12 cellular contexts compared by ENCODE assay signal in the genomic region with DNA sequence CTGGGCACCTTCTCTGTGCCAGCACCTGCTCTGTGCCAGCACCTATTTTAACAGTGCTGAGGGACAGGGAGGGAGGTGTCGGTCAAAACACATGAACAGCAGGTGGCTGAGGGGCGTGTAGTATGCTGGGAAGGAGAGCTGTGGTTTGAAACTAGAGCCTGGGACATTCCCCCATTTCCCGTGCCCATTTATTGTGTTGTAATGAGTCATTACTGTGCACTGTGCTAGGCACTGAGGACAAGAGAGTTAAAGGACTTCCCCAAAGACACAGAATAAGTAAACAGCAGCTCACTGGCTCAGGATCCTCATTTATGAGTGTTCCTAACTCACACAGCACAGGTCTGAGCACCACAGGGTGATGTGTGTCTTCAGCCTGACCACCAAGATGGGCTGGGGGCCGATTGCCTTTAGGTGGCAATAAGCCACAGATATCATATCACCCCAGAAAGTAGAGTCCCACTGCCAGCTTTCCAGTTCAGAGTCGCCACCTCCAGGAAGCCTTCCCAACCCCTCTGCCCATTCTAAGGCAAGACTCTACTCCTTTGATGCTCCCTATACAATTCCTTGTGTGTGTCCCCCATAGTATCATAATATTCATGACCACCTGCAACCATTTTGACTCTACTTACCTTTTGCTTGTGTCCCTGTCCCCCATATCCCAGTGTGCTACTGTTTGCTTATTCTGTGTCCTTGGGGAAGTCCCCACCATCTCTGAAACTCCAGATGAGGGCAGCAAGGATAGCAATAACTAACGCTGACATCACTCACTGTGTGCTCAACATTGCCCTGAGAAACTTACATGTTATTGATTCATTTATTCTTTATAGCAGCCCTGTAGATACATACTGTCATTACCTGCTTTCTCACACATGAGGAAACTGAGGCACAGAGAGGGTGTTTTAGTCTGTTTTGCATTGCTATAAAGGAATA.
DNase-seq lines count a peak whose midpoint lies in the region; ATAC-seq and TF ChIP-seq lines count a peak whose summit lies in the region.
"Had no signal": no experiment of that assay in that cellular context is flagged by ENCODE, and none has a peak within 500 bp of the region (broad histone marks: within the 10 kb centered on the region; RNA-seq: fewer than 3 reads in every experiment).

No MANE protein-coding gene starts in this region.

- H3K27ac ChIP-seq in right atrium auricular region (no peak overlapping the region), PC-9 (no peak overlapping the region)

- H2AFZ ChIP-seq in PC-9, result no peak overlapping the region

- H3K4me1 ChIP-seq in right atrium auricular region (peaks cover 0 to 3% of the 10 kb centered on the region in 2 donors), HAP-1 (no peaks in the 10 kb centered on the region), PC-9 (replicated peaks; ENCODE audit: insufficient read depth) (no peaks in the 10 kb centered on the region)

- H3F3A ChIP-seq in PC-9 (ENCODE audit: insufficient read depth, low read depth), result peaks cover 9% of the 10 kb centered on the region; the same call in 1 of the 2 replicates

- H3K36me3 ChIP-seq in right atrium auricular region (no peaks in the 10 kb centered on the region), HAP-1 (replicated peaks) (no peaks in the 10 kb centered on the region), PC-9 (ENCODE audit: low read depth) (peaks cover 19% of the 10 kb centered on the region)

- DNase-seq in NCI-H2107 treated with DMSO at 0.1 percent for 48 hours (lab: John Stamatoyannopoulos, UW; ENCODE audit: unreplicated experiment) (peak; percentile 28), NCI-H2107 (lab: John Stamatoyannopoulos, UW) (no peak), GM19238 (ENCODE audit: insufficient read length, low spot score) (peak; percentile 33), right atrium auricular region (ENCODE audit: low spot score) (peak; percentile 44), HAP-1 (ENCODE audit: low spot score in 2 of 2) (no peak), PC-9 (no peak)
- DNase-seq: 8988T, activated gamma-delta T cell treated with Interleukin-2 at 50 U/mL for 16 hours, SIG-M5 had no signal

- no peaks in the 10 kb centered on the region for H4K20me1 ChIP-seq in PC-9 (ENCODE audit: insufficient read depth)

- no TSS peak for BruUV-seq in PC-9 (replicated peaks; lab: Mats Ljungman, UMichigan)

- H3K4me2 ChIP-seq in PC-9, result no peak overlapping the region

- CTCF ChIA-PET in PC-9 (lab: Charles Lee), result no interaction called here

- in situ Hi-C loops in HAP-1 (cut with MboI; ENCODE audit: low sequenced_read_pairs), result no loop called here

- no peaks in the 10 kb centered on the region for H3K27me3 ChIP-seq in right atrium auricular region
- no peaks in the 10 kb centered on the region for H3K27me3 ChIP-seq in HAP-1 (ENCODE audit: low read depth)
- no peaks in the 10 kb centered on the region for H3K27me3 ChIP-seq in PC-9 (ENCODE audit: insufficient read depth, low read depth)

- H3K79me2 ChIP-seq in PC-9 (ENCODE audit: low read depth), result peaks cover 17% of the 10 kb centered on the region

- H3K9me3 ChIP-seq in right atrium auricular region (no peaks in the 10 kb centered on the region), HAP-1 (no peaks in the 10 kb centered on the region), PC-9 (ENCODE audit: insufficient read depth, low read depth) (peaks cover 5% of the 10 kb centered on the region; the same call in 1 of the 2 replicates)

- ATAC-seq in HG02885 (IDR thresholded peaks at IDR 0.05; ENCODE audit: poor library complexity, unreplicated experiment) (peak; percentile 64), SK-N-SH treated with all-trans-retinoic acid at 6 μM for 48 hours (no peak)
- ATAC-seq: WTC11 had no signal

- 0 out of 2 replicates have a peak, but pooled peaks cover 3% of the 10 kb centered on the region for H3K9me2 ChIP-seq in PC-9 (ENCODE audit: insufficient read depth)

- TF ChIP-seq CTCF in right atrium auricular region (IDR thresholded peaks at IDR 0.05) (no peak), PC-9 (conservative IDR thresholded peaks at IDR 0.05) (no peak)

- POLR2A ChIA-PET in PC-9 (lab: Charles Lee; ENCODE audit: unreplicated experiment), result no interaction called here

- intact Hi-C loops in PC-9 (cut with micrococcal nuclease; ENCODE audit: unreplicated experiment), result no loop called here

- H3K4me3 ChIP-seq in right atrium auricular region, result no peak overlapping the region
- H3K4me3 ChIP-seq in HAP-1, result no peak overlapping the region
- H3K4me3 ChIP-seq in PC-9, result no peak overlapping the region

TF ChIP-seq in SK-N-SH treated with all-trans-retinoic acid at 6 μM for 48 hours, 23 proteins besides CTCF, POLR2A, EP300 and RAD21 (continues in another document):
- no peak for TF ChIP-seq ISL1 (CRISPR knock-in tag; IDR thresholded peaks at IDR 0.05)
- TF ChIP-seq ZFP30 (CRISPR knock-in tag; IDR thresholded peaks at IDR 0.05), result no peak
- no peak for TF ChIP-seq ZNF70 (CRISPR knock-in tag; IDR thresholded peaks at IDR 0.05)
- TF ChIP-seq OSR1 (CRISPR knock-in tag; IDR thresholded peaks at IDR 0.05), result no peak
- no peak for TF ChIP-seq TOX (CRISPR knock-in tag; IDR thresholded peaks at IDR 0.05; ENCODE audit: borderline replicate concordance)
- TF ChIP-seq, protein P1, sequence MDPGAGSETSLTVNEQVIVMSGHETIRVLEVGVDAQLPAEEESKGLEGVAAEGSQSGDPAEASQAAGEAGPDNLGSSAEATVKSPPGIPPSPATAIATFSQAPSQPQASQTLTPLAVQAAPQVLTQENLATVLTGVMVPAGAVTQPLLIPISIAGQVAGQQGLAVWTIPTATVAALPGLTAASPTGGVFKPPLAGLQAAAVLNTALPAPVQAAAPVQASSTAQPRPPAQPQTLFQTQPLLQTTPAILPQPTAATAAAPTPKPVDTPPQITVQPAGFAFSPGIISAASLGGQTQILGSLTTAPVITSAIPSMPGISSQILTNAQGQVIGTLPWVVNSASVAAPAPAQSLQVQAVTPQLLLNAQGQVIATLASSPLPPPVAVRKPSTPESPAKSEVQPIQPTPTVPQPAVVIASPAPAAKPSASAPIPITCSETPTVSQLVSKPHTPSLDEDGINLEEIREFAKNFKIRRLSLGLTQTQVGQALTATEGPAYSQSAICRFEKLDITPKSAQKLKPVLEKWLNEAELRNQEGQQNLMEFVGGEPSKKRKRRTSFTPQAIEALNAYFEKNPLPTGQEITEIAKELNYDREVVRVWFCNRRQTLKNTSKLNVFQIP (CRISPR knock-in tag; IDR thresholded peaks at IDR 0.05; ENCODE audit: borderline replicate concordance, low read depth), result no peak
- TF ChIP-seq, protein P2, sequence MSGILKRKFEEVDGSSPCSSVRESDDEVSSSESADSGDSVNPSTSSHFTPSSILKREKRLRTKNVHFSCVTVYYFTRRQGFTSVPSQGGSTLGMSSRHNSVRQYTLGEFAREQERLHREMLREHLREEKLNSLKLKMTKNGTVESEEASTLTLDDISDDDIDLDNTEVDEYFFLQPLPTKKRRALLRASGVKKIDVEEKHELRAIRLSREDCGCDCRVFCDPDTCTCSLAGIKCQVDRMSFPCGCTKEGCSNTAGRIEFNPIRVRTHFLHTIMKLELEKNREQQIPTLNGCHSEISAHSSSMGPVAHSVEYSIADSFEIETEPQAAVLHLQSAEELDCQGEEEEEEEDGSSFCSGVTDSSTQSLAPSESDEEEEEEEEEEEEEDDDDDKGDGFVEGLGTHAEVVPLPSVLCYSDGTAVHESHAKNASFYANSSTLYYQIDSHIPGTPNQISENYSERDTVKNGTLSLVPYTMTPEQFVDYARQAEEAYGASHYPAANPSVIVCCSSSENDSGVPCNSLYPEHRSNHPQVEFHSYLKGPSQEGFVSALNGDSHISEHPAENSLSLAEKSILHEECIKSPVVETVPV (CRISPR knock-in tag; IDR thresholded peaks at IDR 0.05), result no peak
- TF ChIP-seq, protein P3, sequence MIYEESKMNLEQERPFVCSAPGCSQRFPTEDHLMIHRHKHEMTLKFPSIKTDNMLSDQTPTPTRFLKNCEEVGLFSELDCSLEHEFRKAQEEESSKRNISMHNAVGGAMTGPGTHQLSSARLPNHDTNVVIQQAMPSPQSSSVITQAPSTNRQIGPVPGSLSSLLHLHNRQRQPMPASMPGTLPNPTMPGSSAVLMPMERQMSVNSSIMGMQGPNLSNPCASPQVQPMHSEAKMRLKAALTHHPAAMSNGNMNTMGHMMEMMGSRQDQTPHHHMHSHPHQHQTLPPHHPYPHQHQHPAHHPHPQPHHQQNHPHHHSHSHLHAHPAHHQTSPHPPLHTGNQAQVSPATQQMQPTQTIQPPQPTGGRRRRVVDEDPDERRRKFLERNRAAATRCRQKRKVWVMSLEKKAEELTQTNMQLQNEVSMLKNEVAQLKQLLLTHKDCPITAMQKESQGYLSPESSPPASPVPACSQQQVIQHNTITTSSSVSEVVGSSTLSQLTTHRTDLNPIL (CRISPR knock-in tag; IDR thresholded peaks at IDR 0.05; ENCODE audit: low read depth), result no peak
- no peak for TF ChIP-seq ESRRG (CRISPR knock-in tag; IDR thresholded peaks at IDR 0.05)
- no peak for TF ChIP-seq ZNF8 (CRISPR knock-in tag; IDR thresholded peaks at IDR 0.05)
- no peak for TF ChIP-seq CSDC2 (CRISPR knock-in tag; IDR thresholded peaks at IDR 0.05)
- no peak for TF ChIP-seq ARNTL (CRISPR knock-in tag; IDR thresholded peaks at IDR 0.05; ENCODE audit: borderline replicate concordance, low read depth)
- no peak for TF ChIP-seq PATZ1 (CRISPR knock-in tag; IDR thresholded peaks at IDR 0.05; ENCODE audit: borderline replicate concordance)
- TF ChIP-seq PPARA (CRISPR knock-in tag; IDR thresholded peaks at IDR 0.05; ENCODE audit: borderline replicate concordance), result no peak
- TF ChIP-seq ZNF565 (CRISPR knock-in tag; conservative IDR thresholded peaks at IDR 0.05; ENCODE audit: low read depth), result no peak
- no peak for TF ChIP-seq BACH2 (CRISPR knock-in tag; IDR thresholded peaks at IDR 0.05; ENCODE audit: borderline replicate concordance)

Comparison
In these comparisons a context has a peak if more than half of its experiments do, and no peak if none do; other contexts are left out.
1. DNase-seq: peak in NCI-H2107 treated with DMSO at 0.1 percent for 48 hours (single experiment), GM19238 (single experiment) and right atrium auricular region (single experiment); none in NCI-H2107 (single experiment), HAP-1 (0 of 2) and PC-9 (0 of 2).